27 cellular contexts compared by ENCODE assay signal in genomic region chr10:68508090-68508489, GRCh38.
"Had no signal": no experiment of that assay in that cellular context is flagged by ENCODE, and none has a peak within 500 bp of the region (broad histone marks: within the 10 kb centered on the region; RNA-seq: fewer than 3 reads in every experiment).

No MANE protein-coding gene starts in this region.

- ATAC-seq: activated CD4-positive, alpha-beta T cell treated with anti-CD3 and anti-CD28 coated beads for 36 hours; activated CD8-positive, alpha-beta memory T cell treated with anti-CD3 and anti-CD28 coated beads, Interleukin-2, amount 10 ng/mL, durations not matched to agents 7 days and 5 days; activated CD8-positive, alpha-beta T cell treated with anti-CD3 and anti-CD28 coated beads, Interleukin-2, amount 10 ng/mL, durations not matched to agents 7 days and 5 days; activated T-cell treated with anti-CD3 and anti-CD28 coated beads, Interleukin-2, amount 50 U/mL, for 72 hours; effector memory CD8-positive, alpha-beta T cell had no signal

- DNase-seq: activated CD4-positive, alpha-beta memory T cell treated with anti-CD3 and anti-CD28 coated beads for 36 hours; activated CD4-positive, alpha-beta T cell treated with anti-CD3 and anti-CD28 coated beads for 36 hours; activated CD4-positive, alpha-beta T cell treated with anti-CD3 and anti-CD28 coated beads, Interleukin-2, amount 10 ng/mL, durations not matched to agents 24 days and 14 days; activated CD4-positive, CD25-positive, alpha-beta regulatory T cell; activated CD4-positive, CD25-positive, alpha-beta regulatory T cell treated with anti-CD3 and anti-CD28 coated beads, Interleukin-2, amount 50 U/mL, for 72 hours; activated CD8-positive, alpha-beta memory T cell treated with anti-CD3 and anti-CD28 coated beads, Interleukin-2, amount 10 ng/mL, durations not matched to agents 7 days and 5 days; activated CD8-positive, alpha-beta memory T cell treated with anti-CD3 and anti-CD28 coated beads, Interleukin-2, amount 50 U/mL, for 4 hours; activated CD8-positive, alpha-beta T cell treated with anti-CD3 and anti-CD28 coated beads, Interleukin-2, amount 10 ng/mL, durations not matched to agents 7 days and 5 days; activated effector memory CD4-positive, alpha-beta T cell treated with Interleukin-2 at 50 U/mL for 16 hours; activated gamma-delta T cell treated with Interleukin-2 at 50 U/mL for 16 hours; activated naive CD4-positive, alpha-beta T cell treated with anti-CD3 and anti-CD28 coated beads, Interleukin-2, amount 50 U/mL, for 16 hours; activated naive CD4-positive, alpha-beta T cell treated with Interleukin-2 at 50 U/mL for 16 hours; activated T-cell treated with anti-CD3 and anti-CD28 coated beads, Interleukin-2, amount 50 U/mL, for 24 hours; activated T-cell treated with anti-CD3 and anti-CD28 coated beads, Interleukin-2, amount 50 U/mL, for 72 hours; amniotic stem cell; anterior cingulate cortex; brain microvascular endothelial cell; cortex of kidney; dermis blood vessel endothelial cell; effector CD4-positive, alpha-beta T cell; effector memory CD8-positive, alpha-beta T cell; esophagus squamous epithelium; foreskin fibroblast; T-helper 2 cell had no signal

- H3K4me3 Mint-ChIP-seq: activated CD4-positive, alpha-beta memory T cell treated with anti-CD3 and anti-CD28 coated beads for 36 hours; activated CD4-positive, alpha-beta T cell treated with anti-CD3 and anti-CD28 coated beads for 36 hours; activated CD4-positive, alpha-beta T cell treated with anti-CD3 and anti-CD28 coated beads, Interleukin-2, amount 10 ng/mL, durations not matched to agents 24 days and 14 days; activated CD8-positive, alpha-beta memory T cell treated with anti-CD3 and anti-CD28 coated beads, Interleukin-2, amount 10 ng/mL, durations not matched to agents 7 days and 5 days; activated CD8-positive, alpha-beta T cell treated with anti-CD3 and anti-CD28 coated beads, Interleukin-2, amount 10 ng/mL, durations not matched to agents 7 days and 5 days; activated naive CD8-positive, alpha-beta T cell; activated T-cell treated with anti-CD3 and anti-CD28 coated beads, Interleukin-2, amount 50 U/mL, for 24 hours; activated T-cell treated with anti-CD3 and anti-CD28 coated beads, Interleukin-2, amount 50 U/mL, for 72 hours; central memory CD8-positive, alpha-beta T cell; effector memory CD8-positive, alpha-beta T cell had no signal

- H3K4me3 ChIP-seq: esophagus squamous epithelium had no signal

- H3K27ac ChIP-seq: brain microvascular endothelial cell, epithelial cell of prostate, esophagus squamous epithelium had no signal

- H3K4me1 ChIP-seq: esophagus squamous epithelium had no signal

- H3K27me3 Mint-ChIP-seq: activated CD4-positive, alpha-beta memory T cell treated with anti-CD3 and anti-CD28 coated beads for 36 hours; activated CD4-positive, alpha-beta T cell treated with anti-CD3 and anti-CD28 coated beads for 36 hours; activated CD4-positive, alpha-beta T cell treated with anti-CD3 and anti-CD28 coated beads, Interleukin-2, amount 10 ng/mL, durations not matched to agents 24 days and 14 days; activated CD8-positive, alpha-beta memory T cell treated with anti-CD3 and anti-CD28 coated beads, Interleukin-2, amount 10 ng/mL, durations not matched to agents 7 days and 5 days; activated naive CD8-positive, alpha-beta T cell; activated T-cell treated with anti-CD3 and anti-CD28 coated beads, Interleukin-2, amount 50 U/mL, for 24 hours; central memory CD8-positive, alpha-beta T cell; effector memory CD8-positive, alpha-beta T cell had no signal

- H3K27me3 ChIP-seq: brain microvascular endothelial cell, esophagus squamous epithelium had no signal

- H3K27ac Mint-ChIP-seq: activated CD4-positive, alpha-beta memory T cell treated with anti-CD3 and anti-CD28 coated beads for 36 hours; activated CD4-positive, alpha-beta T cell treated with anti-CD3 and anti-CD28 coated beads for 36 hours; activated CD4-positive, alpha-beta T cell treated with anti-CD3 and anti-CD28 coated beads, Interleukin-2, amount 10 ng/mL, durations not matched to agents 24 days and 14 days; activated CD8-positive, alpha-beta memory T cell treated with anti-CD3 and anti-CD28 coated beads, Interleukin-2, amount 10 ng/mL, durations not matched to agents 7 days and 5 days; activated CD8-positive, alpha-beta T cell treated with anti-CD3 and anti-CD28 coated beads, Interleukin-2, amount 10 ng/mL, durations not matched to agents 7 days and 5 days; activated naive CD8-positive, alpha-beta T cell; activated T-cell treated with anti-CD3 and anti-CD28 coated beads, Interleukin-2, amount 50 U/mL, for 24 hours; activated T-cell treated with anti-CD3 and anti-CD28 coated beads, Interleukin-2, amount 50 U/mL, for 72 hours had no signal

- H3K4me1 Mint-ChIP-seq: activated CD4-positive, alpha-beta T cell treated with anti-CD3 and anti-CD28 coated beads for 36 hours; activated CD4-positive, alpha-beta T cell treated with anti-CD3 and anti-CD28 coated beads, Interleukin-2, amount 10 ng/mL, durations not matched to agents 24 days and 14 days; activated CD8-positive, alpha-beta memory T cell treated with anti-CD3 and anti-CD28 coated beads, Interleukin-2, amount 10 ng/mL, durations not matched to agents 7 days and 5 days; central memory CD8-positive, alpha-beta T cell had no signal

- H3K9me3 Mint-ChIP-seq: activated CD4-positive, alpha-beta memory T cell treated with anti-CD3 and anti-CD28 coated beads for 36 hours; activated CD4-positive, alpha-beta T cell treated with anti-CD3 and anti-CD28 coated beads, Interleukin-2, amount 10 ng/mL, durations not matched to agents 24 days and 14 days; activated T-cell treated with anti-CD3 and anti-CD28 coated beads, Interleukin-2, amount 50 U/mL, for 24 hours; activated T-cell treated with anti-CD3 and anti-CD28 coated beads, Interleukin-2, amount 50 U/mL, for 72 hours; central memory CD8-positive, alpha-beta T cell; effector memory CD8-positive, alpha-beta T cell had no signal

- H3K9me3 ChIP-seq: esophagus squamous epithelium had no signal

- H3K36me3 Mint-ChIP-seq: activated naive CD8-positive, alpha-beta T cell had no signal
